Comparison of ENCODE assay signal across 19 cellular contexts in the genomic region with DNA sequence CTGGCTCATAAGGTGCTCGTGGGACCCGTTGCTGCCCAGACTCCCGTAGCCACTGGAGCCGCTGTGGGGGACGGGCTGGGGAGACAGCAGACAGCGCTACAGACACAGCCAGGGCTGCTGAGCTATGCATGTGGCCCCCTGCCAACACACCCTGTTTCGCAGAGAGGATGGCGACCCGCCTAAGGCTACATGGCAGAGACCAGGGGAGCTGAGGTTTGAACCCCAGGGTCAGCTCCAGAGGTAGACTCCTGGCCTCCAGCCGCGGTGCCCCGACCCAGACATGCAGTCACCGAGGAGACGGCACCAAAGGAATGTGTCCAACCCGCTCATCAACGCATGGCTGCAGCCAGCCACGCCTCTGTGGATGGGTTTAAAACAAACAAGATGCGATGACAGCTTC. TPM values are rescaled to one million over a fixed set of nuclear protein-coding genes. Genes with fewer than 3 reads are reported as not detected.
DNase-seq lines count a peak whose midpoint lies in the region; ATAC-seq and TF ChIP-seq lines count a peak whose summit lies in the region.
"Had no signal": no experiment of that assay in that cellular context is flagged by ENCODE, and none has a peak within 500 bp of the region (broad histone marks: within the 10 kb centered on the region; RNA-seq: fewer than 3 reads in every experiment).

No MANE protein-coding gene starts in this region.

- peaks cover 43 to 86% (median 69%) of the 10 kb centered on the region in 11 experiments for H3K36me3 ChIP-seq in BLaER1 treated with 17β-estradiol and CSF1 and Interleukin-3, amounts not matched to agents 10 nM and 100 nM
- 0 out of 2 replicates have a peak, but pooled peaks cover 2% of the 10 kb centered on the region for H3K36me3 ChIP-seq in SJCRH30
- H3K36me3 ChIP-seq in breast epithelium: peaks cover 8% of the 10 kb centered on the region

- peaks cover 8% of the 10 kb centered on the region for H3K36me3 Mint-ChIP-seq in nephron progenitor cell (ENCODE audit: low read depth)

- peak overlapping the region in 2 of 11 experiments; percentile 4 to 35; a peak in 2 of 22 replicates for H3K27ac ChIP-seq in BLaER1 treated with 17β-estradiol and CSF1 and Interleukin-3, amounts not matched to agents 10 nM and 100 nM
- no peak overlapping the region; the same call in 1 of the 2 replicates for H3K27ac ChIP-seq in SJCRH30
- H3K27ac ChIP-seq in breast epithelium: no peak overlapping the region
- H3K27ac ChIP-seq: adrenal gland, suprapubic skin had no signal

- H3K9ac ChIP-seq in BLaER1 treated with 17β-estradiol and CSF1 and Interleukin-3, amounts not matched to agents 10 nM and 100 nM: peak overlapping the region in 4 of 11 experiments; percentile 33 to 58 (median 49); a peak in 7 of 22 replicates

- no peak overlapping the region for H3K27ac Mint-ChIP-seq in nephron progenitor cell
- H3K27ac Mint-ChIP-seq: CD8-positive, alpha-beta T cell had no signal

- peak overlapping the region in 7 of 11 experiments; percentile 3 to 64 (median 50); a peak in 11 of 22 replicates for H3K4me2 ChIP-seq in BLaER1 treated with 17β-estradiol and CSF1 and Interleukin-3, amounts not matched to agents 10 nM and 100 nM

- H3K4me3 ChIP-seq in BLaER1 treated with 17β-estradiol and CSF1 and Interleukin-3, amounts not matched to agents 10 nM and 100 nM: no peak overlapping the region
- H3K4me3 ChIP-seq in SJCRH30: no peak overlapping the region
- H3K4me3 ChIP-seq in breast epithelium: no peak overlapping the region
- H3K4me3 ChIP-seq: adrenal gland, suprapubic skin had no signal

- peaks cover 20 to 79% (median 64%) of the 10 kb centered on the region in 10 experiments for H3K4me1 ChIP-seq in BLaER1 treated with 17β-estradiol and CSF1 and Interleukin-3, amounts not matched to agents 10 nM and 100 nM
- peaks cover 9% of the 10 kb centered on the region for H3K4me1 ChIP-seq in SJCRH30
- H3K4me1 ChIP-seq in breast epithelium: peaks cover 0 to 8% of the 10 kb centered on the region in 2 donors

- TF ChIP-seq POLR2A in breast epithelium (IDR thresholded peaks at IDR 0.05): no peak

- H4K20me1 ChIP-seq in BLaER1 treated with 17β-estradiol and CSF1 and Interleukin-3, amounts not matched to agents 10 nM and 100 nM: peaks cover 0 to 53% (median 10%) of the 10 kb centered on the region in 11 experiments; a peak in 11 of 22 replicates

- TF ChIP-seq CTCF in nephron progenitor cell (IDR thresholded peaks at IDR 0.05) (no peak), breast epithelium (IDR thresholded peaks at IDR 0.05) (no peak)

- H3K4me1 Mint-ChIP-seq in nephron progenitor cell: peaks cover 44% of the 10 kb centered on the region

- intact Hi-C loops in left cardiac atrium (cut with DNase I): loop anchor here (5.0 to 10.0 kb wide), 2 partner anchors 336 to 404 kb away; partner anchors contain the start of gene RAMP1 (in 2 of the 2)
- intact Hi-C loops in breast epithelium (cut with DNase I; ENCODE audit: low total_unique reads): loop anchor here (5.0 kb wide), 1 partner anchor 61 kb away; the partner anchor contains the start of gene TRAF3IP1

- no peaks in the 10 kb centered on the region for H3K27me3 ChIP-seq in BLaER1 treated with 17β-estradiol and CSF1 and Interleukin-3, amounts not matched to agents 10 nM and 100 nM
- H3K27me3 ChIP-seq in SJCRH30: no peaks in the 10 kb centered on the region
- H3K27me3 ChIP-seq in breast epithelium: no peaks in the 10 kb centered on the region
- H3K27me3 ChIP-seq: adrenal gland, suprapubic skin had no signal

- no peaks in the 10 kb centered on the region for H3K9me3 Mint-ChIP-seq in nephron progenitor cell
- H3K9me3 Mint-ChIP-seq: CD8-positive, alpha-beta T cell; H9 had no signal

- no peaks in the 10 kb centered on the region for H3K27me3 Mint-ChIP-seq in nephron progenitor cell (ENCODE audit: low read depth, poor library complexity)

- ATAC-seq in left cardiac atrium (peak; percentile 37 to 58), HG02840 (IDR thresholded peaks at IDR 0.05; ENCODE audit: low FRiP score, unreplicated experiment) (no peak), GM18873 (IDR thresholded peaks at IDR 0.05; ENCODE audit: low FRiP score, unreplicated experiment) (no peak)
- ATAC-seq: CD8-positive, alpha-beta T cell had no signal

- H3K4me3 Mint-ChIP-seq in nephron progenitor cell: no peak overlapping the region
- H3K4me3 Mint-ChIP-seq: CD8-positive, alpha-beta T cell; H9 had no signal

- no peaks in the 10 kb centered on the region for H3K9me3 ChIP-seq in BLaER1 treated with 17β-estradiol and CSF1 and Interleukin-3, amounts not matched to agents 10 nM and 100 nM (replicated peaks in 1 of 11)
- H3K9me3 ChIP-seq in SJCRH30 (replicated peaks) (no peaks in the 10 kb centered on the region), breast epithelium (no peaks in the 10 kb centered on the region)
- H3K9me3 ChIP-seq: adrenal gland, suprapubic skin had no signal

- DNase-seq in SJCRH30 (peak; percentile 52 to 65), left cardiac atrium (peak; percentile 42), nephron progenitor cell (peak; percentile 35), breast epithelium (ENCODE audit: low spot score in 2 of 2) (no peak), T-helper 2 cell (no peak)
- DNase-seq: activated CD4-positive, alpha-beta T cell treated with anti-CD3 and anti-CD28 coated beads, Interleukin-2, amount 50 U/mL, for 1 hour; activated CD8-positive, alpha-beta memory T cell treated with anti-CD3 and anti-CD28 coated beads, Interleukin-2, amount 50 U/mL, for 4 hours; activated effector memory CD4-positive, alpha-beta T cell treated with Interleukin-2 at 50 U/mL for 16 hours; CD8-positive, alpha-beta T cell; central memory CD4-positive, alpha-beta T cell; DMS79; H9; NCI-H2029 treated with DMSO at 0.1 percent for 48 hours; stimulated activated CD4-positive, alpha-beta T cell treated with anti-CD3 and anti-CD28 coated beads, Interleukin-12 subunit alpha, Interleukin-12 subunit beta, amount 100 ng/mL, for 4 hours had no signal

RNA-seq across cellular contexts. Expression of gene HES6, which starts 21.0 kb away (rescaled TPM):
- 44.9 and 46.1 TPM in 2 replicates for total RNA-seq in SJCRH30 (2014; rRNA removed; shearing (Covaris generic))
- total RNA-seq in left cardiac atrium (1 to 10 TPM; 3.8 to 4.3 TPM), breast epithelium (1 to 10 TPM; 4.0 to 5.6 (median 4.7) TPM)

RNA-seq across cellular contexts. Expression of gene PER2, which starts 27.5 kb away (rescaled TPM):
- total RNA-seq in SJCRH30 (2014; rRNA removed; shearing (Covaris generic)): 5.3 and 5.9 TPM in 2 replicates
- total RNA-seq in left cardiac atrium: 1 to 10 TPM; 6.4 to 8.1 TPM
- 10 to 100 TPM; 14.1 to 29.7 (median 16.1) TPM for total RNA-seq in breast epithelium

RNA-seq across cellular contexts. Expression of gene ILKAP, which starts 57.4 kb away (rescaled TPM):
- total RNA-seq in SJCRH30 (2014; rRNA removed; shearing (Covaris generic)): 59.8 and 71.1 TPM in 2 replicates
- 10 to 100 TPM; 23.4 to 27.9 TPM for total RNA-seq in left cardiac atrium
- total RNA-seq in breast epithelium: 10 to 100 TPM; 31.4 to 43.9 (median 38.3) TPM

RNA-seq across cellular contexts. Expression of gene TRAF3IP1, which starts 59.4 kb away (rescaled TPM):
- 10.6 and 11.3 TPM in 2 replicates for total RNA-seq in SJCRH30 (2014; rRNA removed; shearing (Covaris generic))
- total RNA-seq in left cardiac atrium (10 to 100 TPM; 12.1 to 14.2 TPM), breast epithelium (10 to 100 TPM; 12.1 to 20.6 (median 15.7) TPM)

Comparison
In these comparisons a context has a peak if more than half of its experiments do, and no peak if none do; other contexts are left out.
1. DNase-seq: peak in SJCRH30 (2 of 2), left cardiac atrium (single experiment) and nephron progenitor cell (single experiment); none in breast epithelium (0 of 2) and T-helper 2 cell (0 of 5).
2. ATAC-seq: peak in left cardiac atrium (2 of 2); none in HG02840 (single experiment) and GM18873 (single experiment).